ENCODE assay signal across 11 cellular contexts in genomic region chr22:46012182-46012880, GRCh38. TPM values are rescaled to one million over a fixed set of nuclear protein-coding genes. Genes with fewer than 3 reads are reported as not detected.
DNase-seq lines count a peak whose midpoint lies in the region; ATAC-seq and TF ChIP-seq lines count a peak whose summit lies in the region.
"Had no signal": no experiment of that assay in that cellular context is flagged by ENCODE, and none has a peak within 500 bp of the region (broad histone marks: within the 10 kb centered on the region; RNA-seq: fewer than 3 reads in every experiment).

No MANE protein-coding gene starts in this region.

- H3K9me3 ChIP-seq in NT2/D1 (ENCODE audit: insufficient read depth, low read length) (no peaks in the 10 kb centered on the region), esophagus muscularis mucosa (peaks cover 0 to 9% (median 4%) of the 10 kb centered on the region in 4 donors), transverse colon (peaks cover 0 to 6% of the 10 kb centered on the region in 2 donors), endodermal cell (ENCODE audit: control insufficient read depth, low read length) (no peaks in the 10 kb centered on the region)

- H3K27ac ChIP-seq in esophagus muscularis mucosa (replicated peaks in 1 of 4) (peak overlapping the region; percentile 88 to 97 (median 95)), transverse colon (peak overlapping the region; percentile 93 to 97 (median 94)), endodermal cell (ENCODE audit: low read depth, low read length) (no peak overlapping the region)

- no peaks in the 10 kb centered on the region for H3K27me3 ChIP-seq in NT2/D1 (ENCODE audit: insufficient read depth, insufficient read length)
- H3K27me3 ChIP-seq in esophagus muscularis mucosa, result no peaks in the 10 kb centered on the region
- H3K27me3 ChIP-seq in transverse colon, result no peaks in the 10 kb centered on the region
- H3K27me3 ChIP-seq in endodermal cell (ENCODE audit: control insufficient read depth, insufficient read depth, low read length, poor library complexity, severe bottlenecking), result no peaks in the 10 kb centered on the region

- H3K36me3 Mint-ChIP-seq in nephron (ENCODE audit: low read depth) (no peaks in the 10 kb centered on the region), endodermal cell (ENCODE audit: low read depth) (no peaks in the 10 kb centered on the region)
- no peaks in the 10 kb centered on the region for H3K36me3 Mint-ChIP-seq in activated CD4-positive, alpha-beta T cell treated with anti-CD3 and anti-CD28 coated beads for 36 hours (ENCODE audit: low read depth)
- H3K36me3 Mint-ChIP-seq: activated naive CD4-positive, alpha-beta T cell treated with anti-CD3 and anti-CD28 coated beads, Interleukin-2, amount 50 U/mL, for 72 hours had no signal

- no peak overlapping the region for H3K4me3 ChIP-seq in NT2/D1 (ENCODE audit: insufficient read length, low read depth)
- H3K4me3 ChIP-seq in esophagus muscularis mucosa, result no peak overlapping the region
- no peak overlapping the region for H3K4me3 ChIP-seq in transverse colon
- no peak overlapping the region for H3K4me3 ChIP-seq in endodermal cell (ENCODE audit: low read length)

- H3K9me3 Mint-ChIP-seq in nephron, result peaks cover 7% of the 10 kb centered on the region
- no peaks in the 10 kb centered on the region for H3K9me3 Mint-ChIP-seq in endodermal cell
- H3K9me3 Mint-ChIP-seq in activated CD4-positive, alpha-beta T cell treated with anti-CD3 and anti-CD28 coated beads for 36 hours (ENCODE audit: low read depth), result peaks cover 2% of the 10 kb centered on the region
- H3K9me3 Mint-ChIP-seq: activated naive CD4-positive, alpha-beta T cell treated with anti-CD3 and anti-CD28 coated beads, Interleukin-2, amount 50 U/mL, for 72 hours had no signal

- peaks cover 3% of the 10 kb centered on the region for H3K27me3 Mint-ChIP-seq in nephron (ENCODE audit: low read depth)
- no peaks in the 10 kb centered on the region for H3K27me3 Mint-ChIP-seq in endodermal cell (ENCODE audit: insufficient read depth)
- no peaks in the 10 kb centered on the region for H3K27me3 Mint-ChIP-seq in activated CD4-positive, alpha-beta T cell treated with anti-CD3 and anti-CD28 coated beads for 36 hours

- H3K36me3 ChIP-seq in NT2/D1 (ENCODE audit: insufficient read depth, insufficient read length, low read length) (no peaks in the 10 kb centered on the region), esophagus muscularis mucosa (no peaks in the 10 kb centered on the region), transverse colon (no peaks in the 10 kb centered on the region), endodermal cell (ENCODE audit: control insufficient read depth, insufficient read depth, low read length) (no peaks in the 10 kb centered on the region)

- DNase-seq in NT2/D1 (ENCODE audit: low read depth, low spot score) (no peak), esophagus muscularis mucosa (ENCODE audit: extremely low spot score) (no peak), transverse colon (peak; percentile 8), endodermal cell (no peak), NCI-H446 (lab: John Stamatoyannopoulos, UW) (no peak)
- no peak for DNase-seq in activated CD4-positive, alpha-beta T cell treated with anti-CD3 and anti-CD28 coated beads for 36 hours
- DNase-seq: kidney glomerular epithelial cell had no signal

- no peak for ATAC-seq in activated CD4-positive, alpha-beta T cell treated with anti-CD3 and anti-CD28 coated beads for 36 hours

- H3K4me1 ChIP-seq in NT2/D1 (ENCODE audit: insufficient read depth, insufficient read length) (peaks cover 16% of the 10 kb centered on the region), esophagus muscularis mucosa (peaks cover 40 to 60% (median 52%) of the 10 kb centered on the region in 4 donors), transverse colon (peaks cover 19 to 29% (median 25%) of the 10 kb centered on the region in 4 donors), endodermal cell (ENCODE audit: control insufficient read depth, insufficient read depth, low read length) (peaks cover 3% of the 10 kb centered on the region)

- no peak for TF ChIP-seq CTCF in esophagus muscularis mucosa (IDR thresholded peaks at IDR 0.05)
- no peak for TF ChIP-seq CTCF in nephron (IDR thresholded peaks at IDR 0.05; ENCODE audit: unreplicated experiment in 3 of 3)
- no peak for TF ChIP-seq CTCF in transverse colon (IDR thresholded peaks at IDR 0.05)
- TF ChIP-seq CTCF in endodermal cell (conservative IDR thresholded peaks at IDR 0.05), result no peak

- H3K27ac Mint-ChIP-seq in nephron (peak overlapping the region; percentile 64 to 83 (median 70)), endodermal cell (no peak overlapping the region)
- H3K27ac Mint-ChIP-seq in activated CD4-positive, alpha-beta T cell treated with anti-CD3 and anti-CD28 coated beads for 36 hours, result no peak overlapping the region

- TF ChIP-seq EP300 in esophagus muscularis mucosa (IDR thresholded peaks at IDR 0.05) (no peak), transverse colon (IDR thresholded peaks at IDR 0.05; ENCODE audit: low read depth) (no peak)

- WGBS in esophagus muscularis mucosa, result 95% methylated on average over 5 of the region's 13 CpGs
- 90% methylated on average over 10 of the region's 13 CpGs; no CpG with 5 or more reads in 1 of the 2 donors for WGBS in transverse colon (ENCODE audit: low coverage in 1 of 2), 2 donors
- 94 to 98% methylated on average over 6 to 13 of the region's 13 CpGs for WGBS in endodermal cell (ENCODE audit: insufficient coverage in 1 of 2, insufficient read length in 1 of 2), 2 experiments

- in situ Hi-C loops in transverse colon (cut with MboI; ENCODE audit: low pct_ligation_motif_present in 1 of 4, low pct_unique_long_range_greater_than_20kb in 1 of 4, low sequenced_read_pairs in 3 of 4), result loop anchor here in 1 of 4 donors (25.0 kb wide), 1 partner anchor 300 kb away; no protein-coding TSS in a partner anchor

- H3K4me1 Mint-ChIP-seq in nephron (peaks cover 40% of the 10 kb centered on the region), endodermal cell (peaks cover 9% of the 10 kb centered on the region)
- H3K4me1 Mint-ChIP-seq in activated CD4-positive, alpha-beta T cell treated with anti-CD3 and anti-CD28 coated beads for 36 hours, result peaks cover 4% of the 10 kb centered on the region

- POLR2A ChIA-PET in activated CD4-positive, alpha-beta T cell treated with anti-CD3 and anti-CD28 coated beads for 36 hours (lab: Charles Lee), result interaction anchor here (1.1 kb wide), 1 partner anchor 58 kb away, joined by 4 read pairs; no protein-coding TSS in a partner anchor

- CTCF ChIA-PET in activated CD4-positive, alpha-beta T cell treated with anti-CD3 and anti-CD28 coated beads for 36 hours (lab: Charles Lee), result interaction anchor here (0.6 to 6.2 kb wide), 6 partner anchors 14 to 336 kb away, joined by 3 to 61 read pairs (median 6); no protein-coding TSS in a partner anchor

- H3K4me3 Mint-ChIP-seq in nephron, result peak overlapping the region; percentile 64 to 76 (median 67)
- no peak overlapping the region for H3K4me3 Mint-ChIP-seq in endodermal cell
- H3K4me3 Mint-ChIP-seq in activated CD4-positive, alpha-beta T cell treated with anti-CD3 and anti-CD28 coated beads for 36 hours, result no peak overlapping the region

- TF ChIP-seq POLR2A in esophagus muscularis mucosa (IDR thresholded peaks at IDR 0.05; ENCODE audit: low read depth) (no peak), transverse colon (IDR thresholded peaks at IDR 0.05) (no peak)

- H3K9ac ChIP-seq in NT2/D1 (ENCODE audit: insufficient read length, low read depth) (peak overlapping the region; percentile 32), endodermal cell (ENCODE audit: extremely low read depth, low read length, poor library complexity, severe bottlenecking) (no peak overlapping the region)

- intact Hi-C loops in esophagus muscularis mucosa (cut with DNase I) (loop anchor here (5.0 kb wide), 1 partner anchor 60 kb away; no protein-coding TSS in a partner anchor), transverse colon (cut with DNase I; ENCODE audit: low total_unique reads) (no loop called here)
- intact Hi-C loops in activated CD4-positive, alpha-beta T cell treated with anti-CD3 and anti-CD28 coated beads for 36 hours (cut with DNase I, micrococcal nuclease), result loop anchor here in 1 of 2 experiments (5.0 kb wide), 1 partner anchor 60 kb away; no protein-coding TSS in a partner anchor

RNA-seq across cellular contexts. Expression of gene WNT7B, which starts 35.4 kb away (rescaled TPM):
- not detected for total RNA-seq in esophagus muscularis mucosa
- total RNA-seq in transverse colon, result not detected
- not detected for total RNA-seq in endodermal cell
- 15.0 TPM for polyA plus RNA-seq in endodermal cell (2013, experiment 1 of 2)
- 12.3 TPM for polyA plus RNA-seq in endodermal cell (2013, experiment 2 of 2)
- total RNA-seq in activated CD4-positive, alpha-beta T cell treated with anti-CD3 and anti-CD28 coated beads for 36 hours, result not detected
- total RNA-seq: endothelial cell of umbilical vein, LHCN-M2 had no signal
- polyA plus RNA-seq: endothelial cell of umbilical vein had no signal

Comparison
In these comparisons a context has a peak if more than half of its experiments do, and no peak if none do; other contexts are left out.
1. H3K27ac Mint-ChIP-seq: peak in nephron (3 of 3); none in endodermal cell (single experiment) and activated CD4-positive, alpha-beta T cell treated with anti-CD3 and anti-CD28 coated beads for 36 hours (single experiment).
2. H3K4me3 Mint-ChIP-seq: peak in nephron (3 of 3); none in endodermal cell (single experiment) and activated CD4-positive, alpha-beta T cell treated with anti-CD3 and anti-CD28 coated beads for 36 hours (single experiment).